ENCODE assay signal across 15 cellular contexts in genomic region chr2:84999467-85000064, GRCh38. TPM values are rescaled to one million over a fixed set of nuclear protein-coding genes. Genes with fewer than 3 reads are reported as not detected.
DNase-seq lines count a peak whose midpoint lies in the region; ATAC-seq and TF ChIP-seq lines count a peak whose summit lies in the region.
"Had no signal": no experiment of that assay in that cellular context is flagged by ENCODE, and none has a peak within 500 bp of the region (broad histone marks: within the 10 kb centered on the region; RNA-seq: fewer than 3 reads in every experiment).

No MANE protein-coding gene starts in this region.

- H3K4me3 ChIP-seq in Caco-2 (ENCODE audit: low read depth, low read length): no peak overlapping the region
- H3K4me3 ChIP-seq: SJCRH30, transverse colon had no signal

- POLR2A ChIA-PET in Caco-2 (lab: Charles Lee): no interaction called here

- intact Hi-C loops in Caco-2 (cut with micrococcal nuclease; ENCODE audit: unreplicated experiment): no loop called here

- H3K36me3 ChIP-seq in Caco-2 (ENCODE audit: control insufficient read depth, insufficient read depth, low read length): no peaks in the 10 kb centered on the region
- H3K36me3 ChIP-seq: transverse colon had no signal

- ATAC-seq in GM18907 (IDR thresholded peaks at IDR 0.05; ENCODE audit: unreplicated experiment): peak; percentile 42
- ATAC-seq in HG03354 (IDR thresholded peaks at IDR 0.05; ENCODE audit: poor library complexity, severe bottlenecking, unreplicated experiment): peak; percentile 47
- ATAC-seq in memory B cell (ENCODE audit: low read depth): peak; percentile 56
- ATAC-seq: right cardiac atrium had no signal

- no peaks in the 10 kb centered on the region for H3K4me1 ChIP-seq in Caco-2
- H3K4me1 ChIP-seq: SJCRH30 had no signal

- no peak for DNase-seq in T-helper 1 cell
- DNase-seq in memory B cell (ENCODE audit: low spot score in 2 of 2): no peak
- no peak for DNase-seq in Caco-2
- no peak for DNase-seq in NOMO-1 treated with DMSO at 0.1 percent for 48 hours (lab: John Stamatoyannopoulos, UW; ENCODE audit: unreplicated experiment)
- DNase-seq in NCI-H2107 (lab: John Stamatoyannopoulos, UW): no peak
- DNase-seq: 8988T; activated CD4-positive, CD25-positive, alpha-beta regulatory T cell; NCI-H69; right cardiac atrium; SJCRH30; transverse colon had no signal

- H3K9me3 ChIP-seq in Caco-2: no peaks in the 10 kb centered on the region
- H3K9me3 ChIP-seq: SJCRH30, transverse colon had no signal

- CTCF ChIA-PET in Caco-2 (lab: Charles Lee): no interaction called here

- H3K9me3 Mint-ChIP-seq in T-helper 1 cell treated with Interleukin-12 subunit alpha and Interleukin-12 subunit beta and Interleukin-4 antibody, amounts not matched to agents 30 μg/mL and 1 μg/mL, for 36 hours: no peaks in the 10 kb centered on the region
- no peaks in the 10 kb centered on the region for H3K9me3 Mint-ChIP-seq in memory B cell
- H3K9me3 Mint-ChIP-seq in Caco-2 (ENCODE audit: unreplicated experiment): no peaks in the 10 kb centered on the region
- H3K9me3 Mint-ChIP-seq: dendritic cell treated with granulocyte-macrophage colony-stimulating factor and Interleukin-4, amounts not matched to agents 40 ng/mL and 50 ng/mL, for 4 days had no signal

- peak overlapping the region; percentile 28 for H3K27ac Mint-ChIP-seq in T-helper 1 cell treated with Interleukin-12 subunit alpha and Interleukin-12 subunit beta and Interleukin-4 antibody, amounts not matched to agents 30 μg/mL and 1 μg/mL, for 36 hours
- peak overlapping the region; percentile 72 for H3K27ac Mint-ChIP-seq in memory B cell
- no peak overlapping the region for H3K27ac Mint-ChIP-seq in Caco-2 (ENCODE audit: unreplicated experiment)
- H3K27ac Mint-ChIP-seq: dendritic cell treated with granulocyte-macrophage colony-stimulating factor and Interleukin-4, amounts not matched to agents 40 ng/mL and 50 ng/mL, for 4 days had no signal

- H3K27me3 Mint-ChIP-seq in T-helper 1 cell treated with Interleukin-12 subunit alpha and Interleukin-12 subunit beta and Interleukin-4 antibody, amounts not matched to agents 30 μg/mL and 1 μg/mL, for 36 hours (ENCODE audit: low read depth): no peaks in the 10 kb centered on the region
- H3K27me3 Mint-ChIP-seq in memory B cell: no peaks in the 10 kb centered on the region
- H3K27me3 Mint-ChIP-seq in Caco-2 (ENCODE audit: insufficient read depth, unreplicated experiment): no peaks in the 10 kb centered on the region
- H3K27me3 Mint-ChIP-seq: dendritic cell treated with granulocyte-macrophage colony-stimulating factor and Interleukin-4, amounts not matched to agents 40 ng/mL and 50 ng/mL, for 4 days had no signal

- no peak overlapping the region for H3K4me3 Mint-ChIP-seq in T-helper 1 cell treated with Interleukin-12 subunit alpha and Interleukin-12 subunit beta and Interleukin-4 antibody, amounts not matched to agents 30 μg/mL and 1 μg/mL, for 36 hours
- H3K4me3 Mint-ChIP-seq in memory B cell (peak overlapping the region; percentile 1), Caco-2 (ENCODE audit: unreplicated experiment) (no peak overlapping the region)
- H3K4me3 Mint-ChIP-seq: dendritic cell treated with granulocyte-macrophage colony-stimulating factor and Interleukin-4, amounts not matched to agents 40 ng/mL and 50 ng/mL, for 4 days had no signal

- BruUV-seq in Caco-2 (replicated peaks; lab: Mats Ljungman, UMichigan): no TSS peak

- no peaks in the 10 kb centered on the region for H3K27me3 ChIP-seq in Caco-2 (replicated peaks; ENCODE audit: control insufficient read depth, insufficient read depth, low read length)
- H3K27me3 ChIP-seq: SJCRH30, transverse colon had no signal

- peaks cover 7% of the 10 kb centered on the region for H3K36me3 Mint-ChIP-seq in T-helper 1 cell treated with Interleukin-12 subunit alpha and Interleukin-12 subunit beta and Interleukin-4 antibody, amounts not matched to agents 30 μg/mL and 1 μg/mL, for 36 hours (ENCODE audit: low read depth)
- H3K36me3 Mint-ChIP-seq in memory B cell: peaks cover 4% of the 10 kb centered on the region
- H3K36me3 Mint-ChIP-seq in Caco-2 (ENCODE audit: insufficient read depth, unreplicated experiment): peaks cover 10% of the 10 kb centered on the region

- H3K4me1 Mint-ChIP-seq in T-helper 1 cell treated with Interleukin-12 subunit alpha and Interleukin-12 subunit beta and Interleukin-4 antibody, amounts not matched to agents 30 μg/mL and 1 μg/mL, for 36 hours (ENCODE audit: low read depth): peaks cover 30% of the 10 kb centered on the region
- H3K4me1 Mint-ChIP-seq in memory B cell (peaks cover 26% of the 10 kb centered on the region), Caco-2 (ENCODE audit: low read depth, unreplicated experiment) (no peaks in the 10 kb centered on the region)

- TF ChIP-seq CTCF in Caco-2 (IDR thresholded peaks at IDR 0.05; ENCODE audit: insufficient read depth in 1 of 2, low read depth in 1 of 2, low read length in 1 of 2, severe bottlenecking in 1 of 2, unreplicated experiment in 1 of 2): no peak

RNA-seq across cellular contexts. Expression of gene KCMF1, which starts 28.6 kb away (rescaled TPM):
- 81.5 and 83.4 TPM in 2 replicates for total RNA-seq in Caco-2 (2022)
